3 cellular contexts compared by ENCODE assay signal in genomic region chr15:68000754-68001153, GRCh38.
TF ChIP-seq lines count a peak whose summit lies in the region.

No MANE protein-coding gene starts in this region.

TF ChIP-seq in HEK293, 187 proteins besides CTCF, POLR2A, EP300 and RAD21:
- no peak for TF ChIP-seq ZNF274 (IDR thresholded peaks at IDR 0.05; ENCODE audit: low read length)
- no peak for TF ChIP-seq ZNF274 (tag by site-specific recombination; IDR thresholded peaks at IDR 0.05; ENCODE audit: borderline replicate concordance)
- TF ChIP-seq ZSCAN30 (tag by site-specific recombination; IDR thresholded peaks at IDR 0.05): no peak
- TF ChIP-seq ZNF214 (tag by site-specific recombination; IDR thresholded peaks at IDR 0.05; ENCODE audit: borderline replicate concordance): peak; percentile 91
- no peak for TF ChIP-seq KLF9 (tag by site-specific recombination; IDR thresholded peaks at IDR 0.05; ENCODE audit: low read depth)

TF ChIP-seq in H1, 55 proteins besides CTCF, POLR2A, EP300 and RAD21:
- TF ChIP-seq CTBP2 (IDR thresholded peaks at IDR 0.05; ENCODE audit: borderline replicate concordance, insufficient read depth, insufficient read length, low read length) (no peak), RBBP5 (IDR thresholded peaks at IDR 0.05; ENCODE audit: borderline replicate concordance, low read depth, low read length) (no peak), BRCA1 (IDR thresholded peaks at IDR 0.05; ENCODE audit: low read depth, low read length) (no peak), KDM1A (IDR thresholded peaks at IDR 0.05; ENCODE audit: borderline replicate concordance, low read length) (no peak), EZH2 (IDR thresholded peaks at IDR 0.05; ENCODE audit: low read depth, low read length, severe bottlenecking) (no peak), TCF12 (IDR thresholded peaks at IDR 0.05; ENCODE audit: low read depth, low read length) (no peak)

TF ChIP-seq in SK-N-SH, 30 proteins besides CTCF, POLR2A, EP300 and RAD21:
- no peak for TF ChIP-seq MAX (IDR thresholded peaks at IDR 0.05; ENCODE audit: low read depth)
- TF ChIP-seq TCF12 (IDR thresholded peaks at IDR 0.05): no peak
- no peak for TF ChIP-seq MEF2A (IDR thresholded peaks at IDR 0.05; ENCODE audit: borderline replicate concordance, low read depth)
- no peak for TF ChIP-seq ZBTB33 (IDR thresholded peaks at IDR 0.05; ENCODE audit: borderline replicate concordance, low read depth)
- no peak for TF ChIP-seq REST (IDR thresholded peaks at IDR 0.05; ENCODE audit: low read depth, low read length)
- TF ChIP-seq IRF3 (IDR thresholded peaks at IDR 0.05; ENCODE audit: low read depth, low read length): no peak
- TF ChIP-seq NRF1 (IDR thresholded peaks at IDR 0.05; ENCODE audit: low read depth, low read length): no peak
- TF ChIP-seq EZH2phosphoT487 (IDR thresholded peaks at IDR 0.05; ENCODE audit: borderline replicate concordance, low read depth): no peak
- no peak for TF ChIP-seq POLR2AphosphoS5 (IDR thresholded peaks at IDR 0.05; ENCODE audit: low read depth, low read length)
- no peak for TF ChIP-seq USF2 (IDR thresholded peaks at IDR 0.05; ENCODE audit: borderline replicate concordance, low read depth, low read length)
- no peak for TF ChIP-seq RCOR1 (IDR thresholded peaks at IDR 0.05; ENCODE audit: low read length)
- TF ChIP-seq FOXJ3 (CRISPR knock-in tag; IDR thresholded peaks at IDR 0.05): no peak
- no peak for TF ChIP-seq MXI1 (IDR thresholded peaks at IDR 0.05; ENCODE audit: low read depth, low read length)
